In genomic region chr1:198937231-198938031, GRCh38 we compare ENCODE assay signal across 8 cellular contexts.
A peak's percentile ranks its signal among the peaks of the same experiment; 100 is the strongest.
DNase-seq lines count a peak whose midpoint lies in the region; ATAC-seq and TF ChIP-seq lines count a peak whose summit lies in the region.

No MANE protein-coding gene starts in this region.

- H3K9ac ChIP-seq in HCT116 (ENCODE audit: low read length) (peak overlapping the region; percentile 62), skeletal muscle satellite cell (ENCODE audit: low read depth, low read length) (peak overlapping the region; percentile 93)

- H3K9me2 ChIP-seq in HCT116 (ENCODE audit: insufficient read depth): no peaks in the 10 kb centered on the region

- CTCF ChIA-PET in HCT116 (lab: Charles Lee): interaction anchor here (1.5 kb wide), 1 partner anchor 306 kb away, joined by 3 read pairs; no protein-coding TSS in a partner anchor

- TF ChIP-seq RAD21 in HCT116 (IDR thresholded peaks at IDR 0.05; ENCODE audit: low read depth): no peak

- peaks cover 20 to 49% of the 10 kb centered on the region in 2 experiments for H3K4me1 ChIP-seq in HCT116 (ENCODE audit: control insufficient read depth in 1 of 2, insufficient read depth in 2 of 2, low read length in 2 of 2)
- H3K4me1 ChIP-seq in SJCRH30: no peaks in the 10 kb centered on the region; the same call in 1 of the 2 replicates
- H3K4me1 ChIP-seq in breast epithelium: no peaks in the 10 kb centered on the region
- peaks cover 19% of the 10 kb centered on the region for H3K4me1 ChIP-seq in skeletal muscle satellite cell (ENCODE audit: control insufficient read depth, insufficient read depth, low read length)

- H3K9me3 ChIP-seq in HCT116 (ENCODE audit: control insufficient read depth in 1 of 2, insufficient read depth in 1 of 2, low read depth in 1 of 2, low read length in 2 of 2) (no peaks in the 10 kb centered on the region), SJCRH30 (replicated peaks) (no peaks in the 10 kb centered on the region), breast epithelium (no peaks in the 10 kb centered on the region), skeletal muscle satellite cell (replicated peaks; ENCODE audit: low read length) (no peaks in the 10 kb centered on the region)

- H3K27ac ChIP-seq in HCT116 (ENCODE audit: low read depth, low read length) (peak overlapping the region; percentile 22; the same call in 1 of the 2 replicates), SJCRH30 (peak overlapping the region; percentile 33; the same call in 1 of the 2 replicates), breast epithelium (peak overlapping the region; percentile 63 to 76)

- peak; percentile 11 for DNase-seq in activated CD4-positive, alpha-beta T cell treated with anti-CD3 and anti-CD28 coated beads for 1 hour
- no peak for DNase-seq in activated CD4-positive, alpha-beta T cell treated with anti-CD3 and anti-CD28 coated beads, Interleukin-2, amount 50 U/mL, for 1 hour
- peak; percentile 76 for DNase-seq in HCT116 (ENCODE audit: low read depth, low spot score)
- DNase-seq in LoVo (ENCODE audit: low spot score): peak; percentile 88
- peak; percentile 52 to 79 for DNase-seq in SJCRH30
- peak in 1 of 2 donors; percentile 37 for DNase-seq in breast epithelium (ENCODE audit: low spot score in 2 of 2)
- peak; percentile 49 for DNase-seq in iPS-NIHi11 (ENCODE audit: low spot score)

- H4K20me1 ChIP-seq in HCT116 (ENCODE audit: insufficient read depth): no peaks in the 10 kb centered on the region

- H3K27me3 ChIP-seq in HCT116 (ENCODE audit: insufficient read depth, low read length) (no peaks in the 10 kb centered on the region), SJCRH30 (no peaks in the 10 kb centered on the region), breast epithelium (no peaks in the 10 kb centered on the region), skeletal muscle satellite cell (ENCODE audit: control insufficient read depth, insufficient read depth, low read length) (no peaks in the 10 kb centered on the region)

- TF ChIP-seq POLR2A in HCT116 (IDR thresholded peaks at IDR 0.05; ENCODE audit: borderline replicate concordance, extremely low read depth, insufficient read depth, insufficient read length): no peak
- TF ChIP-seq POLR2A in breast epithelium (IDR thresholded peaks at IDR 0.05): no peak

- RAD21 ChIA-PET in HCT116 (lab: Charles Lee; ENCODE audit: low non-redundant PET in 1 of 2, low total read pairs in 2 of 2, uncharacterized antibody in 2 of 2, unreplicated experiment in 2 of 2): no interaction called here

- H2AFZ ChIP-seq in HCT116 (ENCODE audit: low read depth, low read length, poor library complexity, severe bottlenecking): peak overlapping the region; percentile 71

- peak overlapping the region; percentile 82 for H3K4me2 ChIP-seq in HCT116 (ENCODE audit: low read length)
- H3K4me2 ChIP-seq in skeletal muscle satellite cell (ENCODE audit: low read length): peak overlapping the region; percentile 86

- intact Hi-C loops in HCT116 (cut with micrococcal nuclease) (loop anchor here (2.0 kb wide), 1 partner anchor 485 kb away; no protein-coding TSS in a partner anchor), breast epithelium (cut with DNase I; ENCODE audit: low total_unique reads) (no loop called here)

- no TSS peak for BruUV-seq in HCT116 (replicated peaks; lab: Mats Ljungman, UMichigan)

- POLR2A ChIA-PET in HCT116 (lab: Charles Lee): interaction anchor here (0.6 to 1.9 kb wide), 12 partner anchors 8 to 79 kb away, joined by 3 to 11 read pairs (median 3); no protein-coding TSS in a partner anchor

- H3K36me3 ChIP-seq in HCT116 (ENCODE audit: control insufficient read depth in 1 of 2, insufficient read depth in 2 of 2, low read length in 2 of 2) (no peaks in the 10 kb centered on the region), SJCRH30 (no peaks in the 10 kb centered on the region), breast epithelium (no peaks in the 10 kb centered on the region), skeletal muscle satellite cell (ENCODE audit: insufficient read depth, low read length) (no peaks in the 10 kb centered on the region)

- peak; percentile 77 for ATAC-seq in HCT116

- peaks cover 21% of the 10 kb centered on the region for H3K79me2 ChIP-seq in HCT116 (ENCODE audit: insufficient read depth, low read length)

- peak overlapping the region; percentile 60 to 63 for H3K4me3 ChIP-seq in HCT116 (replicated peaks in 1 of 2; ENCODE audit: low read depth in 1 of 2, low read length in 2 of 2)
- peak overlapping the region; percentile 61 for H3K4me3 ChIP-seq in SJCRH30
- peak overlapping the region; percentile 56 to 67 (median 58) for H3K4me3 ChIP-seq in breast epithelium
- H3K4me3 ChIP-seq in skeletal muscle satellite cell (ENCODE audit: low read length): peak overlapping the region; percentile 73

- TF ChIP-seq CTCF in HCT116 (IDR thresholded peaks at IDR 0.05 in 2 of 3, conservative IDR thresholded peaks at IDR 0.05 in 1 of 3; ENCODE audit: borderline replicate concordance in 1 of 3, insufficient read depth in 1 of 3, low read depth in 2 of 3, low read length in 2 of 3) (no peak), breast epithelium (IDR thresholded peaks at IDR 0.05) (no peak)

TF ChIP-seq in HCT116, 20 proteins besides CTCF, POLR2A, EP300 and RAD21:
- TF ChIP-seq SP1 (IDR thresholded peaks at IDR 0.05; ENCODE audit: low read depth) (peak; percentile 46; the same call in 1 of the 2 replicates), ATF3 (IDR thresholded peaks at IDR 0.05) (no peak), ZFX (IDR thresholded peaks at IDR 0.05) (no peak), EZH2 (IDR thresholded peaks at IDR 0.05) (no peak), POLR2AphosphoS5 (IDR thresholded peaks at IDR 0.05; ENCODE audit: low read depth, low read length) (peak; percentile 84), TCF7L2 (IDR thresholded peaks at IDR 0.05; ENCODE audit: borderline replicate concordance, extremely low read depth, insufficient read depth, insufficient read length) (no peak), EGR1 (IDR thresholded peaks at IDR 0.05; ENCODE audit: low read depth) (no peak)
- TF ChIP-seq, protein P1, sequence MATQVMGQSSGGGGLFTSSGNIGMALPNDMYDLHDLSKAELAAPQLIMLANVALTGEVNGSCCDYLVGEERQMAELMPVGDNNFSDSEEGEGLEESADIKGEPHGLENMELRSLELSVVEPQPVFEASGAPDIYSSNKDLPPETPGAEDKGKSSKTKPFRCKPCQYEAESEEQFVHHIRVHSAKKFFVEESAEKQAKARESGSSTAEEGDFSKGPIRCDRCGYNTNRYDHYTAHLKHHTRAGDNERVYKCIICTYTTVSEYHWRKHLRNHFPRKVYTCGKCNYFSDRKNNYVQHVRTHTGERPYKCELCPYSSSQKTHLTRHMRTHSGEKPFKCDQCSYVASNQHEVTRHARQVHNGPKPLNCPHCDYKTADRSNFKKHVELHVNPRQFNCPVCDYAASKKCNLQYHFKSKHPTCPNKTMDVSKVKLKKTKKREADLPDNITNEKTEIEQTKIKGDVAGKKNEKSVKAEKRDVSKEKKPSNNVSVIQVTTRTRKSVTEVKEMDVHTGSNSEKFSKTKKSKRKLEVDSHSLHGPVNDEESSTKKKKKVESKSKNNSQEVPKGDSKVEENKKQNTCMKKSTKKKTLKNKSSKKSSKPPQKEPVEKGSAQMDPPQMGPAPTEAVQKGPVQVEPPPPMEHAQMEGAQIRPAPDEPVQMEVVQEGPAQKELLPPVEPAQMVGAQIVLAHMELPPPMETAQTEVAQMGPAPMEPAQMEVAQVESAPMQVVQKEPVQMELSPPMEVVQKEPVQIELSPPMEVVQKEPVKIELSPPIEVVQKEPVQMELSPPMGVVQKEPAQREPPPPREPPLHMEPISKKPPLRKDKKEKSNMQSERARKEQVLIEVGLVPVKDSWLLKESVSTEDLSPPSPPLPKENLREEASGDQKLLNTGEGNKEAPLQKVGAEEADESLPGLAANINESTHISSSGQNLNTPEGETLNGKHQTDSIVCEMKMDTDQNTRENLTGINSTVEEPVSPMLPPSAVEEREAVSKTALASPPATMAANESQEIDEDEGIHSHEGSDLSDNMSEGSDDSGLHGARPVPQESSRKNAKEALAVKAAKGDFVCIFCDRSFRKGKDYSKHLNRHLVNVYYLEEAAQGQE (IDR thresholded peaks at IDR 0.05; ENCODE audit: low read depth): no peak
